23 cellular contexts compared by ENCODE assay signal in the genomic region with DNA sequence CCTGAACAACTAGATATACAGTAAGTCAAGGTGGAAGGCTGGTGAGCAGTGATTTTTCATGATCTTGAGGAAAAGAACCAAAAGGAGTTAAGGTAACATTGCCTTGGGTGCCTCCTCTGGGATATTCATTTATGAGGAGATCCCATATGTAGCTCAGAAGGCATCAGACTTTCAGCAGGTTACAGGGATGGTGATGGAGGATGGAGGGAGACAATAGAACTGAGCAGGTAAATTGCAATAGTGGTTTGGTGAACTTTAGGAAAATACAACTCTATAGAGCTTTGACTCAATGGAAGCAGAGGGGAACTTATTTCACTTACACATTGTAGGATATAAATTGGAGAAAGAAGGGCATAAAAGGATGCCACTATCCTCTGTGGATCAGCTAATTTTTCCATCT.
"Had no signal": no experiment of that assay in that cellular context is flagged by ENCODE, and none has a peak within 500 bp of the region (broad histone marks: within the 10 kb centered on the region; RNA-seq: fewer than 3 reads in every experiment).

No MANE protein-coding gene starts in this region.

- H3K36me3 Mint-ChIP-seq: IgD-negative memory B cell had no signal

- H3K27me3 ChIP-seq: SJSA1 had no signal

- H3K27ac ChIP-seq: SJSA1, SK-N-MC had no signal

- FAIRE-seq: RCC 7860 had no signal

- H3K4me1 ChIP-seq: SJSA1 had no signal

- DNase-seq: KBM-7, MV-4-11, NCI-H1048, NCI-H1105, NCI-H1417 treated with DMSO at 0.1 percent for 48 hours, NCI-H146, NCI-H1694 treated with DMSO at 0.1 percent for 48 hours, NCI-H2029, NCI-H2081 treated with DMSO at 0.1 percent for 48 hours, NCI-H2171, NCI-H226, NCI-H446, NCI-H510A, NCI-H524 treated with DMSO at 0.1 percent for 48 hours, NCI-H69, NCI-H774, Right ventricle myocardium superior, RPMI8226, SIG-M5 had no signal

- H3K27ac Mint-ChIP-seq: IgD-negative memory B cell had no signal

- H3K4me3 ChIP-seq: SJSA1, SK-N-MC had no signal

- H3K36me3 ChIP-seq: SJSA1 had no signal

- H3K4me3 Mint-ChIP-seq: IgD-negative memory B cell had no signal

- H3K27me3 Mint-ChIP-seq: IgD-negative memory B cell had no signal
